8 cellular contexts compared by ENCODE assay signal in genomic region chr2:170928824-170929685, GRCh38. TPM values are rescaled to one million over a fixed set of nuclear protein-coding genes. Genes with fewer than 3 reads are reported as not detected.
DNase-seq lines count a peak whose midpoint lies in the region; ATAC-seq and TF ChIP-seq lines count a peak whose summit lies in the region.

Gene GORASP2, plus strand, starts transcription at chr2:170929253. Its CDS starts 88 bp downstream, at chr2:170929341.

- H3K36me3 ChIP-seq in HAP-1 (replicated peaks): peaks cover 5% of the 10 kb centered on the region
- peaks cover 35% of the 10 kb centered on the region for H3K36me3 ChIP-seq in MG63

- peaks cover 25% of the 10 kb centered on the region for H3K9me3 Mint-ChIP-seq in nephron progenitor cell
- H3K9me3 Mint-ChIP-seq in stimulated activated naive CD8-positive, alpha-beta T cell treated with anti-CD3 and anti-CD28 coated beads, Interleukin-15, amount 100 ng/mL, for 72 hours: peaks cover 5 to 11% of the 10 kb centered on the region in 2 donors

- peaks cover 15% of the 10 kb centered on the region for H3K4me1 ChIP-seq in HAP-1

- H3K4me3 ChIP-seq in HAP-1: peak within 1 kb of the TSS; percentile 82
- peak within 1 kb of the TSS; percentile 90 for H3K4me3 ChIP-seq in MG63
- H3K4me3 ChIP-seq in fibroblast of the aortic adventitia (ENCODE audit: low read depth, low read length): peak within 1 kb of the TSS; percentile 77

- peak within 1 kb of the TSS; percentile 97 for H3K27ac Mint-ChIP-seq in nephron progenitor cell
- H3K27ac Mint-ChIP-seq in stimulated activated naive CD8-positive, alpha-beta T cell treated with anti-CD3 and anti-CD28 coated beads, Interleukin-15, amount 100 ng/mL, for 72 hours: peak within 1 kb of the TSS; percentile 99 to 100

- H3K27me3 Mint-ChIP-seq in nephron progenitor cell (ENCODE audit: low read depth, poor library complexity): peaks cover 18% of the 10 kb centered on the region
- H3K27me3 Mint-ChIP-seq in stimulated activated naive CD8-positive, alpha-beta T cell treated with anti-CD3 and anti-CD28 coated beads, Interleukin-15, amount 100 ng/mL, for 72 hours: no peaks in the 10 kb centered on the region

- ATAC-seq in stimulated activated naive CD8-positive, alpha-beta T cell treated with anti-CD3 and anti-CD28 coated beads, Interleukin-15, amount 100 ng/mL, for 72 hours: peak; percentile 96

- no peaks in the 10 kb centered on the region for H3K27me3 ChIP-seq in HAP-1 (ENCODE audit: low read depth)
- no peaks in the 10 kb centered on the region for H3K27me3 ChIP-seq in MG63

- peak within 1 kb of the TSS; percentile 91 for H3K4me3 Mint-ChIP-seq in nephron progenitor cell
- peak within 1 kb of the TSS; percentile 93 to 98 for H3K4me3 Mint-ChIP-seq in stimulated activated naive CD8-positive, alpha-beta T cell treated with anti-CD3 and anti-CD28 coated beads, Interleukin-15, amount 100 ng/mL, for 72 hours

- DNase-seq in GDM1 (lab: John Stamatoyannopoulos, UW) (peak; percentile 99), HAP-1 (ENCODE audit: low spot score in 2 of 2) (peak; percentile 98 to 99), MG63 (peak; percentile 99), SHP77 treated with DMSO at 0.1 percent for 48 hours (lab: John Stamatoyannopoulos, UW) (peak; percentile 75), fibroblast of the aortic adventitia (ENCODE audit: low read depth) (peak; percentile 100), nephron progenitor cell (peak; percentile 93)
- peak; percentile 99 for DNase-seq in activated effector memory CD4-positive, alpha-beta T cell treated with anti-CD3 and anti-CD28 coated beads, Interleukin-2, amount 50 U/mL, for 16 hours
- DNase-seq in stimulated activated naive CD8-positive, alpha-beta T cell treated with anti-CD3 and anti-CD28 coated beads, Interleukin-15, amount 100 ng/mL, for 72 hours: peak; percentile 99

- peaks cover 36% of the 10 kb centered on the region for H3K4me1 Mint-ChIP-seq in nephron progenitor cell
- H3K4me1 Mint-ChIP-seq in stimulated activated naive CD8-positive, alpha-beta T cell treated with anti-CD3 and anti-CD28 coated beads, Interleukin-15, amount 100 ng/mL, for 72 hours: peaks cover 55% of the 10 kb centered on the region

- peaks cover 3% of the 10 kb centered on the region; the same call in 1 of the 2 replicates for H3K9me3 ChIP-seq in HAP-1
- no peaks in the 10 kb centered on the region for H3K9me3 ChIP-seq in MG63

- TF ChIP-seq CTCF in fibroblast of the aortic adventitia (IDR thresholded peaks at IDR 0.05; ENCODE audit: insufficient read depth, low read length) (peak; percentile 85), nephron progenitor cell (IDR thresholded peaks at IDR 0.05) (peak; percentile 92)

- in situ Hi-C loops in HAP-1 (cut with MboI; ENCODE audit: low sequenced_read_pairs): no loop called here

- peaks cover 24% of the 10 kb centered on the region for H3K36me3 Mint-ChIP-seq in nephron progenitor cell (ENCODE audit: low read depth)

RNA-seq across cellular contexts. Expression of gene GORASP2, which starts in this region (rescaled TPM):
- 51.6 and 113 TPM in 2 replicates for total RNA-seq in MG63 (2014; rRNA removed; shearing (Covaris generic); ENCODE audit: low replicate concordance)
- 27.9 and 67.7 TPM in 2 replicates for total RNA-seq in fibroblast of the aortic adventitia (ENCODE audit: low replicate concordance)

Comparison
In these comparisons a context has a peak if more than half of its experiments do, and no peak if none do; other contexts are left out.
1. Peak in every context shown above with its lines: DNase-seq, ATAC-seq and H3K4me3 ChIP-seq.